19 cellular contexts compared by ENCODE assay signal in the genomic region with DNA sequence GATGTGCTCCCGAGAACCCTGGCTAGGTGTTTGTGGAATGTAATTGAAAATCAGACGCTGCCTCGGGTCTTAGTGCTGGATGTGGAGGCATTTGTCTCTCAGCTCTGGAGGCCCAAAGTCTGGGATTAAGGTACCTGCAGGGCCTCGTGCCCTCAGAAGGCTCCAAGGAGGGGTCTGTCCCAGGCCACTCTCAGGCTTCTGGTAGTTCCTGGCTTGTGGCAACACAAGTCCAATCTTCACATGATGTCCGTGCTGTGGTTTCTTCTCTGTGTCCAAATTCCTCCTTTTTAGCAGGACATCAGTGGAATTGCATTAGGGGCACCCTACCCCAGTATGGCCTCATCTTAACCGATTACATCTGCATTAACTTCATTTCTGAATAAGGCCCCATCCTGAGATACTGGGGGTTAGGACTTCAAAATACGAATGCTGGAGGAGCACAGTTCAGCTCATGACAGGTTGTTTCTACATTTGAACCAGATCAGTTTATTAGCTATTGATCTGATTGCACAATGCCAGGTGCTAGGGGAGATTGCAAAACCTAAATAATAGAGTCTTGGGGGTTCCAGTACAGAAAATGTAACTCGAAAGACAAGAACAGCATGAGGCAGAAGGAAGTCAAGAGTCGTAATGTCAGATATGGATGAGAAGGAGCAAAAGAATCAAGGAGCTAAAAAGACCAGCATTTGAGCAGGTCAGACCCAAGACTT.
"Had no signal": no experiment of that assay in that cellular context is flagged by ENCODE, and none has a peak within 500 bp of the region (broad histone marks: within the 10 kb centered on the region; RNA-seq: fewer than 3 reads in every experiment).

No MANE protein-coding gene starts in this region.

- H3K27ac ChIP-seq: lower lobe of right lung, right atrium auricular region had no signal

- H3K36me3 ChIP-seq: gastroesophageal sphincter, heart right ventricle, lower lobe of right lung, right atrium auricular region had no signal

- H3K27me3 ChIP-seq: right atrium auricular region, testis had no signal

- ATAC-seq: activated CD4-positive, CD25-positive, alpha-beta regulatory T cell treated with anti-CD3 and anti-CD28 coated beads, Interleukin-2, amount 50 U/mL, for 24 hours; activated T-cell treated with anti-CD3 and anti-CD28 coated beads, Interleukin-2, amount 50 U/mL, for 4 hours; gastroesophageal sphincter; heart right ventricle; lower lobe of right lung had no signal

- H3K9me3 ChIP-seq: gastroesophageal sphincter, heart right ventricle, lower lobe of right lung, right atrium auricular region, testis had no signal

- H3K4me3 ChIP-seq: gastroesophageal sphincter, heart right ventricle, lower lobe of right lung, right atrium auricular region, testis had no signal

- DNase-seq: activated CD4-positive, alpha-beta T cell treated with anti-CD3 and anti-CD28 coated beads, Interleukin-2, amount 50 U/mL, for 1 hour; activated CD8-positive, alpha-beta memory T cell treated with anti-CD3 and anti-CD28 coated beads, Interleukin-2, amount 50 U/mL, for 4 hours; activated naive CD4-positive, alpha-beta T cell treated with anti-CD3 and anti-CD28 coated beads for 36 hours; activated T-cell treated with anti-CD3 and anti-CD28 coated beads, Interleukin-2, amount 50 U/mL, for 4 hours; anterior cingulate cortex; effector CD4-positive, alpha-beta T cell; heart right ventricle; immature natural killer cell; lower lobe of right lung; nephron progenitor cell; occipital lobe; small intestine; stimulated activated CD4-positive, alpha-beta T cell treated with anti-CD3 and anti-CD28 coated beads, Interleukin-15, amount 100 ng/mL, for 24 hours; stimulated activated CD4-positive, alpha-beta T cell treated with anti-CD3 and anti-CD28 coated beads, Interleukin-2, amount 100 ng/mL, for 48 hours; T1000; testis had no signal
